In genomic region chr2:65576278-65576677, GRCh38 we compare ENCODE assay signal across 23 cellular contexts.
DNase-seq lines count a peak whose midpoint lies in the region; ATAC-seq, FAIRE-seq and TF ChIP-seq lines count a peak whose summit lies in the region.
"Had no signal": no experiment of that assay in that cellular context is flagged by ENCODE, and none has a peak within 500 bp of the region (broad histone marks: within the 10 kb centered on the region; RNA-seq: fewer than 3 reads in every experiment).

No MANE protein-coding gene starts in this region.

- H3K4me1 Mint-ChIP-seq in HFFc6 (ENCODE audit: low read depth) (peaks cover 42% of the 10 kb centered on the region), astrocyte (ENCODE audit: low read depth, unreplicated experiment) (peaks cover 31% of the 10 kb centered on the region)

- no peak overlapping the region for H3K4me3 ChIP-seq in astrocyte (ENCODE audit: insufficient read depth, low read depth, low read length)
- no peak overlapping the region for H3K4me3 ChIP-seq in hepatocyte
- H3K4me3 ChIP-seq in thoracic aorta = no peak overlapping the region
- H3K4me3 ChIP-seq in mesendoderm (ENCODE audit: low read length) = no peak overlapping the region
- H3K4me3 ChIP-seq: esophagus squamous epithelium, HAP-1 had no signal

- no peaks in the 10 kb centered on the region for H3K9me2 ChIP-seq in hepatocyte (replicated peaks; ENCODE audit: insufficient read depth)

- H3K27me3 Mint-ChIP-seq in HFFc6 (ENCODE audit: insufficient read depth) (no peaks in the 10 kb centered on the region), astrocyte (ENCODE audit: low read depth, unreplicated experiment) (no peaks in the 10 kb centered on the region)

- no peak overlapping the region for H3K23ac ChIP-seq in mesendoderm (ENCODE audit: low read length)

- no peak overlapping the region for H4K5ac ChIP-seq in mesendoderm (ENCODE audit: low read length)

- H3K79me1 ChIP-seq in mesendoderm (ENCODE audit: low read length) = no peaks in the 10 kb centered on the region

- H3K27ac ChIP-seq in astrocyte (ENCODE audit: low read depth, low read length) = peak overlapping the region; percentile 92
- H3K27ac ChIP-seq in hepatocyte = peak overlapping the region; percentile 77
- H3K27ac ChIP-seq in thoracic aorta = peak overlapping the region; percentile 84 to 87
- H3K27ac ChIP-seq in mesendoderm (ENCODE audit: low read depth, low read length) = no peak overlapping the region

- TF ChIP-seq CTCF in HFFc6 (IDR thresholded peaks at IDR 0.05) (no peak), astrocyte (IDR thresholded peaks at IDR 0.05; ENCODE audit: insufficient read depth, low read depth, low read length) (no peak), hepatocyte (IDR thresholded peaks at IDR 0.05; ENCODE audit: poor library complexity) (no peak), thoracic aorta (IDR thresholded peaks at IDR 0.05) (no peak)

- H3K9me3 ChIP-seq in astrocyte (ENCODE audit: insufficient read depth, low read depth, low read length) = no peaks in the 10 kb centered on the region
- no peaks in the 10 kb centered on the region for H3K9me3 ChIP-seq in hepatocyte (ENCODE audit: low read depth)
- H3K9me3 ChIP-seq in thoracic aorta = no peaks in the 10 kb centered on the region
- H3K9me3 ChIP-seq: esophagus squamous epithelium, HAP-1 had no signal

- no peaks in the 10 kb centered on the region for H4K20me1 ChIP-seq in astrocyte (ENCODE audit: insufficient read depth, low read length)
- H4K20me1 ChIP-seq in hepatocyte (ENCODE audit: insufficient read depth, poor library complexity, severe bottlenecking) = no peaks in the 10 kb centered on the region

- H2BK5ac ChIP-seq in mesendoderm (ENCODE audit: low read length) = no peak overlapping the region

- peak overlapping the region; percentile 70 for H3K9ac ChIP-seq in astrocyte (ENCODE audit: low read length)
- H3K9ac ChIP-seq in mesendoderm (ENCODE audit: low read length) = no peak overlapping the region

- H3K56ac ChIP-seq in mesendoderm (ENCODE audit: low read length) = no peak overlapping the region

- H3K27me3 ChIP-seq in astrocyte (ENCODE audit: insufficient read depth, low read length) = no peaks in the 10 kb centered on the region
- no peaks in the 10 kb centered on the region for H3K27me3 ChIP-seq in hepatocyte
- no peaks in the 10 kb centered on the region for H3K27me3 ChIP-seq in thoracic aorta (replicated peaks; ENCODE audit: insufficient read depth)
- no peaks in the 10 kb centered on the region for H3K27me3 ChIP-seq in mesendoderm (ENCODE audit: insufficient read depth, low read length, poor library complexity)

- H3K36me3 ChIP-seq in astrocyte (ENCODE audit: insufficient read depth, low read length) (no peaks in the 10 kb centered on the region), hepatocyte (replicated peaks; ENCODE audit: insufficient read depth, low read depth) (no peaks in the 10 kb centered on the region), thoracic aorta (no peaks in the 10 kb centered on the region), mesendoderm (ENCODE audit: control insufficient read depth, insufficient read depth, low read length) (no peaks in the 10 kb centered on the region)
- H3K36me3 ChIP-seq: esophagus squamous epithelium, HAP-1 had no signal

- H2BK15ac ChIP-seq in mesendoderm (replicated peaks; ENCODE audit: low read depth) = no peak overlapping the region

- DNase-seq in HFFc6 = no peak
- DNase-seq in astrocyte (ENCODE audit: low read depth) = no peak
- no peak for DNase-seq in hepatocyte (ENCODE audit: low spot score)
- DNase-seq in thoracic aorta (ENCODE audit: low spot score) = no peak
- no peak for DNase-seq in mesendoderm
- DNase-seq: activated CD4-positive, alpha-beta T cell treated with anti-CD3 and anti-CD28 coated beads for 36 hours; activated naive CD4-positive, alpha-beta T cell treated with anti-CD3 and anti-CD28 coated beads, Interleukin-2, amount 10 ng/mL, durations not matched to agents 7 days and 5 days; activated T-cell treated with anti-CD3 and anti-CD28 coated beads, Interleukin-2, amount 50 U/mL, for 48 hours; AML-193; central memory CD4-positive, alpha-beta T cell; DMS79; esophagus squamous epithelium; left colon; midbrain; NCI-H1930; NCI-H2227 treated with DMSO at 0.1 percent for 48 hours; NCI-H774; substantia nigra had no signal

- H3K18ac ChIP-seq in mesendoderm (ENCODE audit: low read length) = no peak overlapping the region

- no peaks in the 10 kb centered on the region for H3K9me3 Mint-ChIP-seq in HFFc6
- H3K9me3 Mint-ChIP-seq in astrocyte (ENCODE audit: unreplicated experiment) = no peaks in the 10 kb centered on the region
- H3K9me3 Mint-ChIP-seq: activated naive CD4-positive, alpha-beta T cell treated with anti-CD3 and anti-CD28 coated beads, Interleukin-2, amount 10 ng/mL, durations not matched to agents 7 days and 5 days; nephron; T-helper 1 cell treated with Interleukin-12 subunit alpha and Interleukin-12 subunit beta and Interleukin-4 antibody, amounts not matched to agents 30 μg/mL and 1 μg/mL, for 36 hours had no signal

- H3K79me2 ChIP-seq in astrocyte (ENCODE audit: insufficient read depth, low read length) (no peaks in the 10 kb centered on the region), hepatocyte (no peaks in the 10 kb centered on the region), mesendoderm (ENCODE audit: control insufficient read depth, insufficient read depth, low read length) (no peaks in the 10 kb centered on the region)

- H3K4me3 Mint-ChIP-seq in HFFc6 (no peak overlapping the region), astrocyte (ENCODE audit: unreplicated experiment) (no peak overlapping the region)
- H3K4me3 Mint-ChIP-seq: activated CD4-positive, alpha-beta T cell treated with anti-CD3 and anti-CD28 coated beads for 36 hours; activated naive CD4-positive, alpha-beta T cell treated with anti-CD3 and anti-CD28 coated beads, Interleukin-2, amount 10 ng/mL, durations not matched to agents 7 days and 5 days; nephron; T-helper 1 cell treated with Interleukin-12 subunit alpha and Interleukin-12 subunit beta and Interleukin-4 antibody, amounts not matched to agents 30 μg/mL and 1 μg/mL, for 36 hours had no signal

- H3K4ac ChIP-seq in mesendoderm (ENCODE audit: low read depth, low read length) = no peak overlapping the region

- no peak for ATAC-seq in thoracic aorta (ENCODE audit: insufficient number of reproducible peaks, low FRiP score, low read depth)
- ATAC-seq in GM18520 (IDR thresholded peaks at IDR 0.05; ENCODE audit: unreplicated experiment) = no peak
- ATAC-seq in HG03135 (IDR thresholded peaks at IDR 0.05; ENCODE audit: unreplicated experiment) = no peak

- H3K27ac Mint-ChIP-seq in HFFc6 = peak overlapping the region; percentile 96
- H3K27ac Mint-ChIP-seq in astrocyte (ENCODE audit: unreplicated experiment) = peak overlapping the region; percentile 92
- H3K27ac Mint-ChIP-seq: activated CD4-positive, alpha-beta T cell treated with anti-CD3 and anti-CD28 coated beads for 36 hours; activated naive CD4-positive, alpha-beta T cell treated with anti-CD3 and anti-CD28 coated beads, Interleukin-2, amount 10 ng/mL, durations not matched to agents 7 days and 5 days; T-helper 1 cell treated with Interleukin-12 subunit alpha and Interleukin-12 subunit beta and Interleukin-4 antibody, amounts not matched to agents 30 μg/mL and 1 μg/mL, for 36 hours had no signal

- 87% methylated on average over 1 of the region's 1 CpG for WGBS in hepatocyte (ENCODE audit: low lambda C conversion rate, missing lambda C conversion rate)
- no CpG with 5 or more reads among the region's 1 CpG for WGBS in mesendoderm (ENCODE audit: extremely low coverage, insufficient coverage, low lambda C conversion rate)

- no peak for FAIRE-seq in astrocyte (lab: Jason Lieb, UNC)

- H2AK5ac ChIP-seq in mesendoderm (ENCODE audit: low read length) = no peak overlapping the region

- H3K36me3 Mint-ChIP-seq in HFFc6 (ENCODE audit: low read depth) (peaks cover 6% of the 10 kb centered on the region; the same call in 1 of the 2 replicates), astrocyte (ENCODE audit: low read depth, unreplicated experiment) (no peaks in the 10 kb centered on the region)
- H3K36me3 Mint-ChIP-seq: activated naive CD4-positive, alpha-beta T cell treated with anti-CD3 and anti-CD28 coated beads, Interleukin-2, amount 10 ng/mL, durations not matched to agents 7 days and 5 days had no signal

- no peak overlapping the region for H2BK120ac ChIP-seq in mesendoderm (ENCODE audit: low read depth, low read length)

- peak overlapping the region; percentile 13 for H2AFZ ChIP-seq in astrocyte (ENCODE audit: low read depth, low read length)
- H2AFZ ChIP-seq in hepatocyte = no peak overlapping the region

- H3K4me2 ChIP-seq in astrocyte (ENCODE audit: low read length) (peak overlapping the region; percentile 74), hepatocyte (no peak overlapping the region), mesendoderm (ENCODE audit: low read length) (no peak overlapping the region)

- peaks cover 9% of the 10 kb centered on the region for H3K4me1 ChIP-seq in astrocyte (ENCODE audit: insufficient read depth, low read length)
- H3K4me1 ChIP-seq in hepatocyte (ENCODE audit: insufficient read depth) = no peaks in the 10 kb centered on the region
- peaks cover 20 to 34% of the 10 kb centered on the region in 2 donors for H3K4me1 ChIP-seq in thoracic aorta (ENCODE audit: control insufficient read depth in 1 of 2, low read depth in 2 of 2)
- no peaks in the 10 kb centered on the region for H3K4me1 ChIP-seq in mesendoderm (ENCODE audit: control insufficient read depth, low read depth, low read length)

- H4K8ac ChIP-seq in mesendoderm (ENCODE audit: low read depth, low read length) = no peak overlapping the region
